In the genomic region with DNA sequence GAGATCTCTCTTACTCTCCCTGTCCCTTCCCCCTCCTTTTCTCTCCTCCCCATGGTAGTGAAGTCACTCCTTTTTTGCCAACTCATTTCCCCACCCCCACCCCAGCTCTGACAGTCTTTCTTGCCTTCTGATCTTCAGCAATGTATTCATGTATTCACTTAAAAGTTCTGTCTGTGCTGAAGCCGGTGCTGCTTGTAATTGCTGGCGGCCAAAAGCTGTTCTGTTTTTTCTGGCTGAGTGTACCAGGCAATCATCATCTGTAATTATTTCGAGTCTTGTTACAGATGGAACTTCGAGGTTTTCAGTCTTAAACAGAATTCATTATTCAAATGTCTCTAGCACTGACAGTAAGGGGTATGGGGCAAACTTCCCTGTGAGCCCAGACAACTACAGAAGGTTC, we compare ENCODE assay signal across 17 cellular contexts.
A peak's percentile ranks its signal among the peaks of the same experiment; 100 is the strongest.
DNase-seq lines count a peak whose midpoint lies in the region; ATAC-seq and TF ChIP-seq lines count a peak whose summit lies in the region.
"Had no signal": no experiment of that assay in that cellular context is flagged by ENCODE, and none has a peak within 500 bp of the region (broad histone marks: within the 10 kb centered on the region; RNA-seq: fewer than 3 reads in every experiment).

No MANE protein-coding gene starts in this region.

- H3K4me1 ChIP-seq in neuronal stem cell (ENCODE audit: control insufficient read depth in 2 of 2, insufficient read depth in 1 of 2, low read depth in 1 of 2, low read length in 2 of 2) (peaks cover 3 to 4% of the 10 kb centered on the region in 2 donors), endodermal cell (ENCODE audit: control insufficient read depth, insufficient read depth, low read length) (no peaks in the 10 kb centered on the region)

- no peak overlapping the region for H3K23ac ChIP-seq in neuronal stem cell (ENCODE audit: low read depth, low read length, poor library complexity)

- H3K9me3 ChIP-seq in neuronal stem cell (replicated peaks in 1 of 2; ENCODE audit: control insufficient read depth in 2 of 2, insufficient read depth in 1 of 2, low read depth in 1 of 2, low read length in 2 of 2): peaks cover 0 to 2% of the 10 kb centered on the region in 2 donors
- H3K9me3 ChIP-seq in endodermal cell (ENCODE audit: control insufficient read depth, low read length): peaks cover 8% of the 10 kb centered on the region

- no peaks in the 10 kb centered on the region for H3K36me3 ChIP-seq in neuronal stem cell (replicated peaks in 1 of 2; ENCODE audit: control insufficient read depth in 2 of 2, insufficient read depth in 2 of 2, low read length in 2 of 2)
- no peaks in the 10 kb centered on the region for H3K36me3 ChIP-seq in endodermal cell (ENCODE audit: control insufficient read depth, insufficient read depth, low read length)

- no peaks in the 10 kb centered on the region for H3K36me3 Mint-ChIP-seq in endodermal cell (ENCODE audit: low read depth)
- H3K36me3 Mint-ChIP-seq: CD14-positive monocyte; CD8-positive, alpha-beta T cell had no signal

- DNase-seq in Ammon's horn (ENCODE audit: low spot score) (peak; percentile 50), DMS 273 (lab: John Stamatoyannopoulos, UW; ENCODE audit: unreplicated experiment) (peak; percentile 65), astrocyte of the hippocampus (ENCODE audit: low read depth, low spot score) (peak; percentile 25), neuronal stem cell (ENCODE audit: low spot score) (no peak), endodermal cell (no peak), NCI-H1694 (lab: John Stamatoyannopoulos, UW) (no peak)
- DNase-seq: ACHN; CD8-positive, alpha-beta T cell; COR-L47; GOT3; H9; IMR-90; KBM-7 had no signal

- no peaks in the 10 kb centered on the region for H3K27me3 ChIP-seq in neuronal stem cell (ENCODE audit: control insufficient read depth in 3 of 3, insufficient read depth in 3 of 3, low read depth in 1 of 3, low read length in 3 of 3)
- no peaks in the 10 kb centered on the region for H3K27me3 ChIP-seq in endodermal cell (ENCODE audit: control insufficient read depth, insufficient read depth, low read length, poor library complexity, severe bottlenecking)

- H4K91ac ChIP-seq in neuronal stem cell (ENCODE audit: low read depth, low read length, poor library complexity): no peak overlapping the region

- peaks cover 4% of the 10 kb centered on the region for H3K9me3 Mint-ChIP-seq in endodermal cell
- H3K9me3 Mint-ChIP-seq: CD8-positive, alpha-beta T cell had no signal

- H3K27ac ChIP-seq in neuronal stem cell (replicated peaks; ENCODE audit: low read length) (no peak overlapping the region), endodermal cell (ENCODE audit: low read depth, low read length) (no peak overlapping the region)

- no peaks in the 10 kb centered on the region for H3K79me1 ChIP-seq in neuronal stem cell (ENCODE audit: low read depth, low read length)

- peaks cover 10% of the 10 kb centered on the region for H3K4me1 Mint-ChIP-seq in endodermal cell
- H3K4me1 Mint-ChIP-seq: B cell, CD14-positive monocyte had no signal

- H3K4me3 ChIP-seq in neuronal stem cell (ENCODE audit: low read length in 2 of 2) (no peak overlapping the region), endodermal cell (ENCODE audit: low read length) (no peak overlapping the region)
- H3K4me3 ChIP-seq: GM12878 had no signal

- no peak for TF ChIP-seq CTCF in endodermal cell (conservative IDR thresholded peaks at IDR 0.05)

- no peak overlapping the region for H3K4ac ChIP-seq in neuronal stem cell (ENCODE audit: low read length)

- H3K27me3 Mint-ChIP-seq in endodermal cell (ENCODE audit: insufficient read depth): peaks cover 2% of the 10 kb centered on the region

- H3K27ac Mint-ChIP-seq in endodermal cell: no peak overlapping the region
- H3K27ac Mint-ChIP-seq: B cell; CD14-positive monocyte; CD8-positive, alpha-beta T cell; H9 had no signal

- no peak overlapping the region for H2BK5ac ChIP-seq in neuronal stem cell (ENCODE audit: low read length)

- H2AFZ ChIP-seq in neuronal stem cell (ENCODE audit: low read length): peak overlapping the region; percentile 24

- no peak overlapping the region for H3K4me3 Mint-ChIP-seq in endodermal cell
- H3K4me3 Mint-ChIP-seq: B cell; CD14-positive monocyte; CD8-positive, alpha-beta T cell; H9 had no signal

- H3K18ac ChIP-seq in neuronal stem cell (ENCODE audit: low read length): no peak overlapping the region

- H4K8ac ChIP-seq in neuronal stem cell (ENCODE audit: low read depth, low read length): no peak overlapping the region

- no peak overlapping the region for H2BK15ac ChIP-seq in neuronal stem cell (ENCODE audit: low read length)

- no peak overlapping the region for H3K4me2 ChIP-seq in neuronal stem cell (ENCODE audit: insufficient read depth, low read length, poor library complexity, severe bottlenecking)

- no CpG with 5 or more reads among the region's 4 CpGs for WGBS in neuronal stem cell (ENCODE audit: extremely low coverage in 2 of 2, insufficient read length in 2 of 2, insufficient replicate concordance in 1 of 2), 2 donors
- WGBS in endodermal cell (ENCODE audit: insufficient coverage in 1 of 2, insufficient read length in 1 of 2), 2 experiments: 69 to 80% methylated on average over 2 to 4 of the region's 4 CpGs

- H3K14ac ChIP-seq in neuronal stem cell (ENCODE audit: low read length): no peak overlapping the region

- no peak overlapping the region for H2BK120ac ChIP-seq in neuronal stem cell (ENCODE audit: low read depth, low read length)

- H3K9ac ChIP-seq in neuronal stem cell (ENCODE audit: low read depth, low read length, poor library complexity) (no peak overlapping the region), endodermal cell (ENCODE audit: extremely low read depth, low read length, poor library complexity, severe bottlenecking) (no peak overlapping the region)

- no peak overlapping the region for H2AK5ac ChIP-seq in neuronal stem cell (ENCODE audit: low read depth, low read length)

- no peak overlapping the region for H2BK12ac ChIP-seq in neuronal stem cell (ENCODE audit: low read length)

- no peak for ATAC-seq in GM21619 (IDR thresholded peaks at IDR 0.05; ENCODE audit: unreplicated experiment)
- ATAC-seq: CD8-positive, alpha-beta T cell; GM12878 had no signal

Comparison
In these comparisons a context has a peak if more than half of its experiments do, and no peak if none do; other contexts are left out.
1. DNase-seq: peak in Ammon's horn (single experiment), DMS 273 (single experiment) and astrocyte of the hippocampus (single experiment); none in neuronal stem cell (single experiment), endodermal cell (single experiment) and NCI-H1694 (single experiment).